Comparison of ENCODE assay signal across 1 cellular context in genomic region chr4:118352843-118353373, GRCh38.
TF ChIP-seq lines count a peak whose summit lies in the region.

Gene PRSS12 (minus strand): TSS chr4:118353003. CDS start chr4:118352720, 283 bp downstream.

TF ChIP-seq in WTC11, 78 proteins besides CTCF, POLR2A, EP300 and RAD21 (continued from another document):
- TF ChIP-seq ATF3 (CRISPR knock-in tag; conservative IDR thresholded peaks at IDR 0.05), result no peak
- TF ChIP-seq JAZF1 (CRISPR knock-in tag; IDR thresholded peaks at IDR 0.05), result no peak
- no peak for TF ChIP-seq ZNF396 (CRISPR knock-in tag; IDR thresholded peaks at IDR 0.05; ENCODE audit: borderline replicate concordance)
- TF ChIP-seq PRDM15 (CRISPR knock-in tag; IDR thresholded peaks at IDR 0.05), result no peak
- peak; percentile 53; the same call in 1 of the 2 replicates for TF ChIP-seq ATF1 (CRISPR knock-in tag; IDR thresholded peaks at IDR 0.05)
- TF ChIP-seq ETV6 (CRISPR knock-in tag; IDR thresholded peaks at IDR 0.05), result no peak
- no peak for TF ChIP-seq RORB (CRISPR knock-in tag; IDR thresholded peaks at IDR 0.05)
- TF ChIP-seq SOX15 (CRISPR knock-in tag; IDR thresholded peaks at IDR 0.05), result no peak
- TF ChIP-seq ERG (CRISPR knock-in tag; IDR thresholded peaks at IDR 0.05), result no peak
- no peak for TF ChIP-seq GRHL2 (CRISPR knock-in tag; IDR thresholded peaks at IDR 0.05; ENCODE audit: insufficient replicate concordance, severe bottlenecking)
- no peak for TF ChIP-seq NR3C1 (CRISPR knock-in tag; conservative IDR thresholded peaks at IDR 0.05; ENCODE audit: low read depth)
- no peak for TF ChIP-seq TP53 (CRISPR knock-in tag; IDR thresholded peaks at IDR 0.05)
- no peak for TF ChIP-seq E2F4 (CRISPR knock-in tag; IDR thresholded peaks at IDR 0.05; ENCODE audit: borderline replicate concordance, low read depth)
- TF ChIP-seq ZMAT4 (CRISPR knock-in tag; IDR thresholded peaks at IDR 0.05), result no peak
- no peak; the same call in 1 of the 2 replicates for TF ChIP-seq ZNF317 (CRISPR knock-in tag; IDR thresholded peaks at IDR 0.05; ENCODE audit: borderline replicate concordance, low read depth)
- TF ChIP-seq ZNF138 (CRISPR knock-in tag; conservative IDR thresholded peaks at IDR 0.05), result peak; percentile 78
- TF ChIP-seq MXD4 (CRISPR knock-in tag; IDR thresholded peaks at IDR 0.05; ENCODE audit: borderline replicate concordance), result no peak
- TF ChIP-seq TEAD1 (CRISPR knock-in tag; IDR thresholded peaks at IDR 0.05), result peak; percentile 55; the same call in 1 of the 2 replicates
- no peak for TF ChIP-seq ATF2 (CRISPR knock-in tag; IDR thresholded peaks at IDR 0.05; ENCODE audit: borderline replicate concordance, low read depth)
- TF ChIP-seq E2F5 (CRISPR knock-in tag; IDR thresholded peaks at IDR 0.05), result 0 out of 2 replicates have a peak, but pooled peaks have one; percentile 28
- peak; percentile 17; the same call in 1 of the 2 replicates for TF ChIP-seq USF2 (CRISPR knock-in tag; IDR thresholded peaks at IDR 0.05)
- TF ChIP-seq ZNF281 (CRISPR knock-in tag; IDR thresholded peaks at IDR 0.05), result no peak
- 0 out of 2 replicates have a peak, but pooled peaks have one; percentile 22 for TF ChIP-seq GABPB1 (CRISPR knock-in tag; IDR thresholded peaks at IDR 0.05)
- TF ChIP-seq FOXP4 (CRISPR knock-in tag; IDR thresholded peaks at IDR 0.05), result no peak
- no peak for TF ChIP-seq ZNF263 (CRISPR knock-in tag; IDR thresholded peaks at IDR 0.05; ENCODE audit: low read depth)
- TF ChIP-seq OVOL2 (CRISPR knock-in tag; IDR thresholded peaks at IDR 0.05; ENCODE audit: borderline replicate concordance), result no peak
- no peak for TF ChIP-seq ZNF219 (CRISPR knock-in tag; IDR thresholded peaks at IDR 0.05; ENCODE audit: borderline replicate concordance)
- TF ChIP-seq CREB1 (CRISPR knock-in tag; IDR thresholded peaks at IDR 0.05), result no peak
